ENCODE assay signal across 9 cellular contexts in genomic region chr12:120688527-120689071, GRCh38. TPM values are rescaled to one million over a fixed set of nuclear protein-coding genes. Genes with fewer than 3 reads are reported as not detected.
DNase-seq lines count a peak whose midpoint lies in the region; ATAC-seq, FAIRE-seq and TF ChIP-seq lines count a peak whose summit lies in the region.
"Had no signal": no experiment of that assay in that cellular context is flagged by ENCODE, and none has a peak within 500 bp of the region (broad histone marks: within the 10 kb centered on the region; RNA-seq: fewer than 3 reads in every experiment).

No MANE protein-coding gene starts in this region.

- H3K4me1 ChIP-seq in RWPE2 (ENCODE audit: insufficient read depth, poor library complexity, severe bottlenecking) = peaks cover 12% of the 10 kb centered on the region
- peaks cover 52 to 70% (median 60%) of the 10 kb centered on the region in 4 donors for H3K4me1 ChIP-seq in esophagus muscularis mucosa
- H3K4me1 ChIP-seq in pancreas = peaks cover 11 to 33% (median 24%) of the 10 kb centered on the region in 3 donors

- FAIRE-seq in pancreas (lab: Jason Lieb, UNC) = no peak

- no peak for ATAC-seq in activated CD4-positive, alpha-beta T cell treated with anti-CD3 and anti-CD28 coated beads for 36 hours
- ATAC-seq in RWPE2 (ENCODE audit: low read depth) (no peak), pancreas (peak in 1 of 4 donors; percentile 0), GM18870 (IDR thresholded peaks at IDR 0.05; ENCODE audit: unreplicated experiment) (no peak)

- no peak for DNase-seq in activated CD4-positive, alpha-beta T cell treated with anti-CD3 and anti-CD28 coated beads for 36 hours
- no peak for DNase-seq in activated CD4-positive, alpha-beta T cell treated with anti-CD3 and anti-CD28 coated beads for 4 hours
- DNase-seq in RWPE2 (ENCODE audit: low spot score) (no peak), esophagus muscularis mucosa (ENCODE audit: extremely low spot score) (no peak), pancreas (no peak), NCI-H226 (no peak), NCI-H2029 treated with DMSO at 0.1 percent for 48 hours (lab: John Stamatoyannopoulos, UW) (no peak)

- H3K27me3 ChIP-seq in RWPE2 (ENCODE audit: insufficient read depth, poor library complexity, severe bottlenecking) (no peaks in the 10 kb centered on the region), esophagus muscularis mucosa (no peaks in the 10 kb centered on the region), pancreas (no peaks in the 10 kb centered on the region)

- H3K27ac ChIP-seq in RWPE2 (ENCODE audit: poor library complexity, severe bottlenecking) (no peak overlapping the region), esophagus muscularis mucosa (replicated peaks in 1 of 4) (peak overlapping the region; percentile 94 to 96 (median 94)), pancreas (peak overlapping the region in 3 of 4 donors; percentile 74 to 87 (median 86))

- H3K4me3 Mint-ChIP-seq in activated CD4-positive, alpha-beta T cell treated with anti-CD3 and anti-CD28 coated beads for 36 hours = peak overlapping the region; percentile 92

- whole genome bisulfite sequencing in esophagus muscularis mucosa = 17% methylated on average over 6 of the region's 6 CpGs
- WGBS in pancreas, 2 donors = 6 to 8% methylated on average over 6 of the region's 6 CpGs

- peak overlapping the region; percentile 78 for H3K27ac Mint-ChIP-seq in activated CD4-positive, alpha-beta T cell treated with anti-CD3 and anti-CD28 coated beads for 36 hours

- H3K4me1 Mint-ChIP-seq in activated CD4-positive, alpha-beta T cell treated with anti-CD3 and anti-CD28 coated beads for 36 hours = peaks cover 59% of the 10 kb centered on the region

- peaks cover 18% of the 10 kb centered on the region for H3K36me3 Mint-ChIP-seq in activated CD4-positive, alpha-beta T cell treated with anti-CD3 and anti-CD28 coated beads for 36 hours (ENCODE audit: low read depth)

- POLR2A ChIA-PET in activated CD4-positive, alpha-beta T cell treated with anti-CD3 and anti-CD28 coated beads for 36 hours (lab: Charles Lee) = no interaction called here

- H3K9me3 Mint-ChIP-seq in activated CD4-positive, alpha-beta T cell treated with anti-CD3 and anti-CD28 coated beads for 36 hours (ENCODE audit: low read depth) = no peaks in the 10 kb centered on the region

- TF ChIP-seq EP300 in esophagus muscularis mucosa (IDR thresholded peaks at IDR 0.05) = no peak

- TF ChIP-seq POLR2A in esophagus muscularis mucosa (IDR thresholded peaks at IDR 0.05; ENCODE audit: low read depth) = no peak

- CTCF ChIA-PET in activated CD4-positive, alpha-beta T cell treated with anti-CD3 and anti-CD28 coated beads for 36 hours (lab: Charles Lee) = interaction anchor here (0.8 to 1.4 kb wide), 6 partner anchors 21 to 107 kb away, joined by 3 to 5 read pairs (median 4); partner anchors contain the start of genes POP5 and UNC119B

- H3K36me3 ChIP-seq in RWPE2 (ENCODE audit: low read depth) (peaks cover 11% of the 10 kb centered on the region), esophagus muscularis mucosa (peaks cover 0 to 9% (median 0%) of the 10 kb centered on the region in 4 donors), pancreas (no peaks in the 10 kb centered on the region)

- TF ChIP-seq CTCF in RWPE2 (IDR thresholded peaks at IDR 0.05; ENCODE audit: poor library complexity, severe bottlenecking) (no peak), esophagus muscularis mucosa (IDR thresholded peaks at IDR 0.05) (no peak), pancreas (IDR thresholded peaks at IDR 0.05) (no peak)

- H3K4me3 ChIP-seq in RWPE2 (ENCODE audit: severe bottlenecking) (peak overlapping the region; percentile 94), esophagus muscularis mucosa (peak overlapping the region; percentile 84 to 98 (median 88)), pancreas (peak overlapping the region; percentile 74 to 99 (median 96))

- intact Hi-C loops in activated CD4-positive, alpha-beta T cell treated with anti-CD3 and anti-CD28 coated beads for 36 hours (cut with DNase I, micrococcal nuclease) = loop anchor here in 1 of 2 experiments (5.0 kb wide), 4 partner anchors 444 to 1114 kb away; partner anchors contain the start of genes BICDL1, P2RX4, P2RX7 and SETD1B
- intact Hi-C loops in esophagus muscularis mucosa (cut with DNase I) (loop anchor here (2.0 to 5.0 kb wide), 2 partner anchors 22 to 36 kb away; partner anchors contain the start of gene UNC119B), pancreas (cut with DNase I) (no loop called here)

- H3K9me3 ChIP-seq in RWPE2 (ENCODE audit: severe bottlenecking) (no peaks in the 10 kb centered on the region), esophagus muscularis mucosa (no peaks in the 10 kb centered on the region), pancreas (no peaks in the 10 kb centered on the region)

- H3K27me3 Mint-ChIP-seq in activated CD4-positive, alpha-beta T cell treated with anti-CD3 and anti-CD28 coated beads for 36 hours = no peaks in the 10 kb centered on the region

RNA-seq across cellular contexts. Expression of gene MLEC, which starts 1.6 kb away (rescaled TPM):
- 10 to 100 TPM; 70.6 to 89.5 TPM for total RNA-seq in activated CD4-positive, alpha-beta T cell treated with anti-CD3 and anti-CD28 coated beads for 36 hours
- 10 to 100 TPM; 37.8 to 55.5 (median 46.3) TPM for total RNA-seq in esophagus muscularis mucosa
- total RNA-seq in pancreas = 100 to 1,000 TPM in 3 of 6 donors, 10 to 100 TPM in 3; 66.8 to 124 (median 100) TPM
- polyA plus RNA-seq in pancreas = 10 to 100 TPM; 25.8 to 33.6 TPM

RNA-seq across cellular contexts. Expression of gene UNC119B, which starts 21.7 kb away (rescaled TPM):
- 10 to 100 TPM; 20.1 to 26.6 TPM for total RNA-seq in activated CD4-positive, alpha-beta T cell treated with anti-CD3 and anti-CD28 coated beads for 36 hours
- total RNA-seq in esophagus muscularis mucosa = 10 to 100 TPM; 20.0 to 30.8 (median 28.5) TPM
- total RNA-seq in pancreas = 10 to 100 TPM; 11.8 to 18.9 (median 15.3) TPM
- polyA plus RNA-seq in pancreas = 10 to 100 TPM in 1 of 2 donors, 1 to 10 TPM in 1; 6.6 to 14.4 TPM

RNA-seq across cellular contexts. Expression of gene ACADS, which starts 37.0 kb away (rescaled TPM):
- 10 to 100 TPM; 10.1 to 17.4 TPM for total RNA-seq in activated CD4-positive, alpha-beta T cell treated with anti-CD3 and anti-CD28 coated beads for 36 hours
- total RNA-seq in esophagus muscularis mucosa = 10 to 100 TPM; 31.6 to 64.2 (median 46.0) TPM
- 10 to 100 TPM; 15.2 to 22.8 (median 18.6) TPM for total RNA-seq in pancreas
- 10 to 100 TPM; 50.9 to 59.2 TPM for polyA plus RNA-seq in pancreas

RNA-seq across cellular contexts. Expression of gene CABP1, which starts 48.2 kb away (rescaled TPM):
- total RNA-seq in activated CD4-positive, alpha-beta T cell treated with anti-CD3 and anti-CD28 coated beads for 36 hours = under 1 TPM; 0.73 to 0.90 TPM
- 1 to 10 TPM in 3 of 4 donors, not detected in 1; 1.8 to 2.5 (median 2.5) TPM for total RNA-seq in esophagus muscularis mucosa
- total RNA-seq in pancreas = under 1 TPM; 0.12 to 0.87 (median 0.46) TPM
- polyA plus RNA-seq in pancreas = 1 to 10 TPM; 3.3 to 5.7 TPM
- total RNA-seq: dermis microvascular lymphatic vessel endothelial cell had no signal
